In the genomic region with DNA sequence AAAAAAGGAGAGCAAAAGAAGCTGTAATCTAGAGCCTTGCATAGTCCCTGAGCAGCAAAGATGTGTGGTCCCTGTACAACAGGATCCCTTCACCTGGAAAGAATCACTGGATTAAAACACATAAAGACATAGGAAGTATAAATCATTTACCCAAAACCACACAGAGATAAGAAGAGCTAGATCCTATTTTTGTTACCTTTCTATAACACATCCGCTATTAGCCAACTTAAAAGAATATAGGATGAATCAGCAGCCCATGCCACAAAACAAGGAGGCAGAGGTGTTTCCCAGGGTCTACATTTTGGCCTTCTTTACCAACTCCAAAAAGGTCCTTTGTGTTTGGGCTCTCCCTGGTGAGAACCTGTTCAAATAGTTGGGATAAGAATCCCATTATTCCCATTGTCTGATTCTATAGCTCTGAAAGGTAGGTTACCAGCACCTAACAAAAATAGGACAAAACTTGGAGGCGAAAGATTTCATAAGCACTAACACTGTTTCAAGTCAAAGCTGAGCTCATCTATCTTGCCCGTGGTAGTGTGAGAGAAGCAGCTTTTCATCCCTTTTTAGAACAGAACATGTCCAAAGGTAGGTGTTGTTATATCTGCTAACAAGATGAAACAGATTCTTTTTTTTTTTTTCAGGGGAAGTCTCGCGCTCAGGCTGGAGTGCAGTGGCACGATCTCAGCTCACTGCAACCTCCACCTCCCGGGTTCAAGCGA, we compare ENCODE assay signal across 26 cellular contexts. TPM values are rescaled to one million over a fixed set of nuclear protein-coding genes. Genes with fewer than 3 reads are reported as not detected.
DNase-seq lines count a peak whose midpoint lies in the region; ATAC-seq, FAIRE-seq and TF ChIP-seq lines count a peak whose summit lies in the region.
"Had no signal": no experiment of that assay in that cellular context is flagged by ENCODE, and none has a peak within 500 bp of the region (broad histone marks: within the 10 kb centered on the region; RNA-seq: fewer than 3 reads in every experiment).

No MANE protein-coding gene starts in this region.

- SMC1A ChIA-PET in GM12878 (lab: Charles Lee; ENCODE audit: uncharacterized antibody, unreplicated experiment): interaction anchor here (0.9 to 15.6 kb wide), 18 partner anchors 8 to 172 kb away, joined by 3 to 289 read pairs (median 12); partner anchors contain the start of gene PAK1

- no peaks in the 10 kb centered on the region for H3K9me3 ChIP-seq in GM12878 (replicated peaks; ENCODE audit: control insufficient read depth, insufficient read depth, low read length)
- H3K9me3 ChIP-seq in body of pancreas: no peaks in the 10 kb centered on the region
- no peaks in the 10 kb centered on the region for H3K9me3 ChIP-seq in tibial artery
- H3K9me3 ChIP-seq: Peyer's patch, SJSA1, testis, uterus had no signal

- no peak for TF ChIP-seq RAD21 in GM12878 (IDR thresholded peaks at IDR 0.05; ENCODE audit: insufficient read depth, low read depth, low read length)

- no peak for TF ChIP-seq POLR2A in GM12878 (IDR thresholded peaks at IDR 0.05; ENCODE audit: low read depth, low read length)
- TF ChIP-seq POLR2A in body of pancreas (IDR thresholded peaks at IDR 0.05): no peak

- H3K9ac ChIP-seq in GM12878 (ENCODE audit: control insufficient read depth, insufficient read depth, low read length): no peak overlapping the region
- H3K9ac ChIP-seq: GM23248 had no signal

- H3K4me1 ChIP-seq in GM12878 (ENCODE audit: control insufficient read depth, insufficient read depth, low read length) (peaks cover 86% of the 10 kb centered on the region), body of pancreas (peaks cover 14% of the 10 kb centered on the region), tibial artery (no peaks in the 10 kb centered on the region)
- H3K4me1 ChIP-seq: SJSA1, testis, uterus had no signal

- H3K4me3 ChIP-seq in GM12878: no peak overlapping the region
- no peak overlapping the region for H3K4me3 ChIP-seq in body of pancreas
- no peak overlapping the region for H3K4me3 ChIP-seq in tibial artery
- H3K4me3 ChIP-seq: GM23248, Peyer's patch, SJSA1, testis, uterus had no signal

- CTCF ChIA-PET in GM12878 (lab: Yijun Ruan, JAX): interaction anchor here (0.8 to 9.8 kb wide), 14 partner anchors 9 to 102 kb away, joined by 3 to 119 read pairs (median 6); no protein-coding TSS in a partner anchor

- H3K27ac ChIP-seq in GM12878 (ENCODE audit: control insufficient read depth, insufficient read depth): peak overlapping the region; percentile 59
- H3K27ac ChIP-seq in body of pancreas: no peak overlapping the region
- no peak overlapping the region for H3K27ac ChIP-seq in tibial artery
- H3K27ac ChIP-seq: epithelial cell of prostate, GM23248, SJSA1, testis, uterus had no signal

- H3K36me3 ChIP-seq in GM12878 (ENCODE audit: control insufficient read depth in 2 of 2, insufficient read depth in 2 of 2, low read length in 1 of 2) (no peaks in the 10 kb centered on the region; a peak in 1 of 4 replicates), body of pancreas (replicated peaks in 1 of 2; ENCODE audit: insufficient read depth in 1 of 2, low read depth in 2 of 2) (no peaks in the 10 kb centered on the region), tibial artery (no peaks in the 10 kb centered on the region)
- H3K36me3 ChIP-seq: Peyer's patch, SJSA1, uterus had no signal

- H2AFZ ChIP-seq in GM12878 (ENCODE audit: control insufficient read depth, low read depth, low read length): no peak overlapping the region
- H2AFZ ChIP-seq: GM23248 had no signal

- no TSS peak for BruUV-seq in GM12878 (replicated peaks; lab: Mats Ljungman, UMichigan)

- no peaks in the 10 kb centered on the region for H3K27me3 ChIP-seq in GM12878 (replicated peaks in 1 of 2; ENCODE audit: control insufficient read depth in 2 of 2, insufficient read depth in 2 of 2, low read length in 1 of 2)
- no peaks in the 10 kb centered on the region for H3K27me3 ChIP-seq in body of pancreas
- no peaks in the 10 kb centered on the region for H3K27me3 ChIP-seq in tibial artery
- H3K27me3 ChIP-seq: Peyer's patch, SJSA1, testis, uterus had no signal

- 95% methylated on average over 3 of the region's 8 CpGs for WGBS in GM12878 (ENCODE audit: insufficient coverage, insufficient replicate concordance, low lambda C conversion rate, missing lambda C conversion rate)
- WGBS in body of pancreas, 2 donors: 92 to 95% methylated on average over 8 of the region's 8 CpGs

- TF ChIP-seq CTCF in GM12878 (IDR thresholded peaks at IDR 0.05 in 2 of 3, conservative IDR thresholded peaks at IDR 0.05 in 1 of 3; ENCODE audit: control insufficient read depth in 2 of 3, extremely low read depth in 1 of 3, insufficient read depth in 1 of 3, low read depth in 3 of 3, low read length in 3 of 3) (no peak), body of pancreas (IDR thresholded peaks at IDR 0.05) (no peak), tibial artery (IDR thresholded peaks at IDR 0.05) (no peak)

- in situ Hi-C loops in GM12878 (cut with MboI): no loop called here

- DNase-seq in SIG-M5 treated with dmso at 0.1 percent for 504 hours (lab: John Stamatoyannopoulos, UW; ENCODE audit: unreplicated experiment) (peak; percentile 58), SIG-M5 (lab: John Stamatoyannopoulos, UW) (no peak), NOMO-1 treated with DMSO at 0.1 percent for 48 hours (lab: John Stamatoyannopoulos, UW; ENCODE audit: unreplicated experiment) (peak; percentile 69), GM12878 (ENCODE audit: low read depth, low spot score) (no peak), putamen (ENCODE audit: low spot score) (peak; percentile 58), body of pancreas (no peak), NCI-H1930 (lab: John Stamatoyannopoulos, UW) (no peak), tibial artery (no peak)
- DNase-seq: 8988T; activated CD4-positive, alpha-beta memory T cell treated with anti-CD3 and anti-CD28 coated beads, Interleukin-2, amount 10 ng/mL, durations not matched to agents 7 days and 5 days; activated CD4-positive, CD25-positive, alpha-beta regulatory T cell treated with anti-CD3 and anti-CD28 coated beads, Interleukin-2, amount 50 U/mL, for 72 hours; CD4-positive, CD25-positive, alpha-beta regulatory T cell; effector CD4-positive, alpha-beta T cell; GM23248; islet precursor cell; left ventricle myocardium superior; naive B cell; NCI-H1417; NCI-H2081 treated with DMSO at 0.1 percent for 48 hours; NCI-H446 treated with DMSO at 0.1 percent for 48 hours; Peyer's patch; stimulated activated naive CD4-positive, alpha-beta T cell treated with Interleukin-2 at 50 U/mL for 16 hours; testis; uterus had no signal

- no peaks in the 10 kb centered on the region for H4K20me1 ChIP-seq in GM12878 (ENCODE audit: control insufficient read depth, insufficient read depth)

- FAIRE-seq in GM12878 (lab: Jason Lieb, UNC): no peak

- intact Hi-C loops in GM12878 (cut with micrococcal nuclease; ENCODE audit: unreplicated experiment) (no loop called here), body of pancreas (cut with DNase I) (no loop called here), tibial artery (cut with DNase I; ENCODE audit: low total_unique reads) (no loop called here)

- ATAC-seq in GM12878 (no peak), body of pancreas (no peak)
- ATAC-seq: left ventricle myocardium superior had no signal

- no peak for TF ChIP-seq EP300 in GM12878 (IDR thresholded peaks at IDR 0.05; ENCODE audit: borderline replicate concordance in 1 of 2, control insufficient read depth in 1 of 2, low read depth in 2 of 2, low read length in 2 of 2)

- no peak overlapping the region for H3K4me2 ChIP-seq in GM12878 (ENCODE audit: control insufficient read depth, insufficient read depth)

- POLR2A ChIA-PET in GM12878 (lab: Charles Lee): interaction anchor here (0.8 to 9.1 kb wide), 12 partner anchors 7 to 45 kb away, joined by 3 to 100 read pairs (median 6); no protein-coding TSS in a partner anchor

- peaks cover 56% of the 10 kb centered on the region for H3K79me2 ChIP-seq in GM12878 (ENCODE audit: control insufficient read depth, insufficient read depth, low read length)

- RAD21 ChIA-PET in GM12878 (lab: Charles Lee; ENCODE audit: unreplicated experiment): interaction anchor here (0.6 to 9.8 kb wide), 15 partner anchors 8 to 776 kb away, joined by 3 to 162 read pairs (median 12); partner anchors contain the start of gene PAK1

TF ChIP-seq in GM12878, 131 proteins besides CTCF, POLR2A, EP300 and RAD21 (continues in another document):
- TF ChIP-seq MXI1 (IDR thresholded peaks at IDR 0.05; ENCODE audit: low read depth, low read length) (no peak), KDM1A (IDR thresholded peaks at IDR 0.05; ENCODE audit: borderline replicate concordance) (no peak), PBX3 (IDR thresholded peaks at IDR 0.05; ENCODE audit: insufficient replicate concordance, low read depth, low read length) (no peak)
- TF ChIP-seq, protein P1, sequence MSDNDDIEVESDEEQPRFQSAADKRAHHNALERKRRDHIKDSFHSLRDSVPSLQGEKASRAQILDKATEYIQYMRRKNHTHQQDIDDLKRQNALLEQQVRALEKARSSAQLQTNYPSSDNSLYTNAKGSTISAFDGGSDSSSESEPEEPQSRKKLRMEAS (IDR thresholded peaks at IDR 0.05; ENCODE audit: low read depth, low read length): no peak

RNA-seq across cellular contexts. Expression of gene PAK1, which starts 26.8 kb away (rescaled TPM):
- 246 and 249 TPM in 2 replicates for total RNA-seq in GM12878 (2013; cell fraction: nucleolus; rRNA removed)
- 108 and 131 TPM in 2 replicates for total RNA-seq in GM12878 (2014; rRNA removed)
- 108 and 112 TPM in 2 replicates for total RNA-seq in GM12878 (2014; rRNA removed; fragmentation: Illumina TruSeq; extraction: Trizol)
- total RNA-seq in GM12878 (2021): 119 and 121 TPM in 2 replicates
- 52.9 TPM for polyA plus RNA-seq in GM12878 (2011; ENCODE audit: low read depth)
- 321 and 332 TPM in 2 replicates for polyA plus RNA-seq in GM12878 (2011; rRNA removed)
- 214 and 249 TPM in 2 replicates for polyA plus RNA-seq in GM12878 (2011; cell fraction: cytosol; rRNA removed)
- polyA plus RNA-seq in GM12878 (2011; cell fraction: nucleus; rRNA removed): 423 and 453 TPM in 2 replicates
- 85.0 and 96.2 TPM in 2 replicates for polyA plus RNA-seq in GM12878 (2012)
- 162 and 181 TPM in 2 replicates for polyA plus RNA-seq in GM12878 (2014; fragmentation: Illumina TruSeq; extraction: Trizol)
- polyA plus RNA-seq in GM12878 (2014; fragmentation: Nextera tagmentation; extraction: Ambion mirVana): 10 to 100 TPM; 43.8 to 49.4 TPM
- 112 and 113 TPM in 2 replicates for polyA plus RNA-seq in GM12878 (2014; rRNA removed)
- 100 to 1,000 TPM in 1 of 2 experiments, 10 to 100 TPM in 1; 99.1 to 114 TPM for polyA plus RNA-seq in GM12878 (2016; fragmentation: Nextera tagmentation; extraction: Ambion mirVana)
- 305 and 451 TPM in 2 replicates for polyA minus RNA-seq in GM12878 (2011; rRNA and poly(A)+ RNA removed)
- 66.0 and 75.9 TPM in 2 replicates for polyA minus RNA-seq in GM12878 (2011; cell fraction: cytosol; rRNA and poly(A)+ RNA removed)
- polyA minus RNA-seq in GM12878 (2011; cell fraction: nucleus; rRNA and poly(A)+ RNA removed): 140 and 186 TPM in 2 replicates
- 10 to 100 TPM; 14.5 to 65.6 TPM for total RNA-seq in body of pancreas

Comparison
In these comparisons a context has a peak if more than half of its experiments do, and no peak if none do; other contexts are left out.
1. DNase-seq: peak in SIG-M5 treated with dmso at 0.1 percent for 504 hours (single experiment), NOMO-1 treated with DMSO at 0.1 percent for 48 hours (single experiment) and putamen (single experiment); none in SIG-M5 (single experiment), GM12878 (single experiment), body of pancreas (0 of 4), NCI-H1930 (0 of 2) and tibial artery (0 of 2).